Comparison of ENCODE assay signal across 16 cellular contexts in the genomic region with DNA sequence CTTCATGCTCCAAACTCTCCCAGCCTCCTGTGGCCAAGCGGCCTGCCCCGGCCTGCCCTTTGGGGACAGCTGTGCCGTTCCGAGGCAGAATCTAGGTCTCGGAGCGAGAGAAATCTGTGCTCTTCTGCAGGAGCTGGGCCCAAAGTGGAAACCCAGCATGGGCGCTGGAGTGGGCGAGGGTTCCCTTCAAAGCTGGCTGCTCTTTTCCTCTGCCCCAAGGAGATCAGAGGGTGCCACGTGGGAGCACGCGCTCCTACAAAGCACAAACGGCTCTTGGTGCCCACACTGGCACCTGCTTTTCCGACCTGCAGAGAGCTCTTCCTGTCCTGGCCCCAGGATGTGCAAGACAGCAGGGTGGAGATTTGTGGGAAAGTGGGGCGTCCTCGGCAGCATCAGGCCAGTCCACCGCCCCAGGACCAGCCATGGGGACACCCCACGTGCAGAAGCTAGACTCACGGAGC. TPM values are rescaled to one million over a fixed set of nuclear protein-coding genes. Genes with fewer than 3 reads are reported as not detected.
DNase-seq lines count a peak whose midpoint lies in the region; ATAC-seq and TF ChIP-seq lines count a peak whose summit lies in the region.
"Had no signal": no experiment of that assay in that cellular context is flagged by ENCODE, and none has a peak within 500 bp of the region (broad histone marks: within the 10 kb centered on the region; RNA-seq: fewer than 3 reads in every experiment).

No MANE protein-coding gene starts in this region.

- H3K9ac ChIP-seq in neuronal stem cell (ENCODE audit: low read depth, low read length, poor library complexity) = peak overlapping the region; percentile 3

- TF ChIP-seq POLR2A in heart left ventricle (IDR thresholded peaks at IDR 0.05) = no peak

- H3K4ac ChIP-seq in neuronal stem cell (ENCODE audit: low read length) = no peak overlapping the region

- 93 to 96% (median 95%) methylated on average over 14 to 18 of the region's 18 CpGs for WGBS in heart left ventricle, 4 donors
- no CpG with 5 or more reads among the region's 18 CpGs for WGBS in neuronal stem cell (ENCODE audit: extremely low coverage in 2 of 2, insufficient read length in 2 of 2, insufficient replicate concordance in 1 of 2), 2 donors
- WGBS in aorta, 2 donors = 87 to 91% methylated on average over 18 of the region's 18 CpGs

- H3K27me3 ChIP-seq in heart left ventricle (no peaks in the 10 kb centered on the region), neuronal stem cell (ENCODE audit: control insufficient read depth in 3 of 3, insufficient read depth in 3 of 3, low read depth in 1 of 3, low read length in 3 of 3) (no peaks in the 10 kb centered on the region), aorta (ENCODE audit: control insufficient read depth in 1 of 2, insufficient read depth in 2 of 2, low read length in 1 of 2) (no peaks in the 10 kb centered on the region)

- peak overlapping the region; percentile 15 for H2BK15ac ChIP-seq in neuronal stem cell (ENCODE audit: low read length)

- H2AK5ac ChIP-seq in neuronal stem cell (ENCODE audit: low read depth, low read length) = peak overlapping the region; percentile 53

- no peak overlapping the region for H3K4me3 Mint-ChIP-seq in activated naive CD8-positive, alpha-beta T cell treated with anti-CD3 and anti-CD28 coated beads, Interleukin-2, amount 10 ng/mL, durations not matched to agents 7 days and 5 days
- no peak overlapping the region for H3K4me3 Mint-ChIP-seq in activated naive CD8-positive, alpha-beta T cell treated with anti-CD3 and anti-CD28 coated beads for 36 hours
- H3K4me3 Mint-ChIP-seq: activated T-helper 1 cell treated with anti-CD3 and anti-CD28 coated beads, Interleukin-12 subunit alpha, Interleukin-12 subunit beta, Interleukin-2, Interleukin-4 antibody, amounts not matched to agents 30 ng/mL and 10 ng/mL and 1 ng/mL, durations not matched to agents 14 hours and 24 hours and 36 hours had no signal

- H4K91ac ChIP-seq in neuronal stem cell (ENCODE audit: low read depth, low read length, poor library complexity) = no peak overlapping the region

- H3K4me1 Mint-ChIP-seq in activated naive CD8-positive, alpha-beta T cell treated with anti-CD3 and anti-CD28 coated beads, Interleukin-2, amount 10 ng/mL, durations not matched to agents 7 days and 5 days = peaks cover 10% of the 10 kb centered on the region
- H3K4me1 Mint-ChIP-seq in activated naive CD8-positive, alpha-beta T cell treated with anti-CD3 and anti-CD28 coated beads for 36 hours = peaks cover 20% of the 10 kb centered on the region

- H4K8ac ChIP-seq in neuronal stem cell (ENCODE audit: low read depth, low read length) = no peak overlapping the region

- peaks cover 23% of the 10 kb centered on the region for H3K79me1 ChIP-seq in neuronal stem cell (ENCODE audit: low read depth, low read length)

- peak overlapping the region; percentile 48 for H2BK5ac ChIP-seq in neuronal stem cell (ENCODE audit: low read length)

- H2BK120ac ChIP-seq in neuronal stem cell (ENCODE audit: low read depth, low read length) = no peak overlapping the region

- peak overlapping the region; percentile 61 for H3K23ac ChIP-seq in neuronal stem cell (ENCODE audit: low read depth, low read length, poor library complexity)

- POLR2A ChIA-PET in activated naive CD8-positive, alpha-beta T cell treated with anti-CD3 and anti-CD28 coated beads, Interleukin-2, amount 10 ng/mL, durations not matched to agents 7 days and 5 days (lab: Charles Lee) = no interaction called here

- H3K4me1 ChIP-seq in heart left ventricle (peaks cover 12 to 90% (median 73%) of the 10 kb centered on the region in 12 donors), neuronal stem cell (ENCODE audit: control insufficient read depth in 2 of 2, insufficient read depth in 1 of 2, low read depth in 1 of 2, low read length in 2 of 2) (peaks cover 37 to 42% of the 10 kb centered on the region in 2 donors), aorta (ENCODE audit: control insufficient read depth in 1 of 2, insufficient read depth in 2 of 2, low read length in 2 of 2) (no peaks in the 10 kb centered on the region)

- H3K14ac ChIP-seq in neuronal stem cell (ENCODE audit: low read length) = no peak overlapping the region

- intact Hi-C loops in heart left ventricle (cut with DNase I) = no loop called here
- intact Hi-C loops in aorta (cut with DNase I) = loop anchor here in 1 of 2 donors (5.0 kb wide), 1 partner anchor 36 kb away; no protein-coding TSS in a partner anchor

- H3K9me3 ChIP-seq in heart left ventricle (no peaks in the 10 kb centered on the region), neuronal stem cell (replicated peaks in 1 of 2; ENCODE audit: control insufficient read depth in 2 of 2, insufficient read depth in 1 of 2, low read depth in 1 of 2, low read length in 2 of 2) (no peaks in the 10 kb centered on the region), aorta (ENCODE audit: control insufficient read depth, low read length) (no peaks in the 10 kb centered on the region)

- peaks cover 8% of the 10 kb centered on the region for H3K27me3 Mint-ChIP-seq in activated naive CD8-positive, alpha-beta T cell treated with anti-CD3 and anti-CD28 coated beads, Interleukin-2, amount 10 ng/mL, durations not matched to agents 7 days and 5 days
- H3K27me3 Mint-ChIP-seq in activated naive CD8-positive, alpha-beta T cell treated with anti-CD3 and anti-CD28 coated beads for 36 hours = peaks cover 3% of the 10 kb centered on the region

- no peak for ATAC-seq in activated naive CD8-positive, alpha-beta T cell treated with anti-CD3 and anti-CD28 coated beads, Interleukin-2, amount 10 ng/mL, durations not matched to agents 7 days and 5 days (ENCODE audit: low read depth)
- ATAC-seq in heart left ventricle = no peak
- ATAC-seq in aorta (ENCODE audit: low FRiP score) = no peak
- ATAC-seq in HG02981 (IDR thresholded peaks at IDR 0.05; ENCODE audit: unreplicated experiment) = no peak

- H3K27ac Mint-ChIP-seq in activated naive CD8-positive, alpha-beta T cell treated with anti-CD3 and anti-CD28 coated beads, Interleukin-2, amount 10 ng/mL, durations not matched to agents 7 days and 5 days = no peak overlapping the region
- H3K27ac Mint-ChIP-seq in activated naive CD8-positive, alpha-beta T cell treated with anti-CD3 and anti-CD28 coated beads for 36 hours = no peak overlapping the region
- H3K27ac Mint-ChIP-seq: activated T-helper 1 cell treated with anti-CD3 and anti-CD28 coated beads, Interleukin-12 subunit alpha, Interleukin-12 subunit beta, Interleukin-2, Interleukin-4 antibody, amounts not matched to agents 30 ng/mL and 10 ng/mL and 1 ng/mL, durations not matched to agents 14 hours and 24 hours and 36 hours had no signal

- peaks cover 2% of the 10 kb centered on the region for H3K36me3 Mint-ChIP-seq in activated naive CD8-positive, alpha-beta T cell treated with anti-CD3 and anti-CD28 coated beads, Interleukin-2, amount 10 ng/mL, durations not matched to agents 7 days and 5 days
- H3K36me3 Mint-ChIP-seq in activated naive CD8-positive, alpha-beta T cell treated with anti-CD3 and anti-CD28 coated beads for 36 hours = peaks cover 2% of the 10 kb centered on the region

- H2AFZ ChIP-seq in neuronal stem cell (ENCODE audit: low read length) = no peak overlapping the region

- H3K9me3 Mint-ChIP-seq in activated naive CD8-positive, alpha-beta T cell treated with anti-CD3 and anti-CD28 coated beads, Interleukin-2, amount 10 ng/mL, durations not matched to agents 7 days and 5 days = no peaks in the 10 kb centered on the region
- no peaks in the 10 kb centered on the region for H3K9me3 Mint-ChIP-seq in activated naive CD8-positive, alpha-beta T cell treated with anti-CD3 and anti-CD28 coated beads for 36 hours
- H3K9me3 Mint-ChIP-seq: activated T-helper 1 cell treated with anti-CD3 and anti-CD28 coated beads, Interleukin-12 subunit alpha, Interleukin-12 subunit beta, Interleukin-2, Interleukin-4 antibody, amounts not matched to agents 30 ng/mL and 10 ng/mL and 1 ng/mL, durations not matched to agents 14 hours and 24 hours and 36 hours had no signal

- H3K4me3 ChIP-seq in heart left ventricle (no peak overlapping the region), neuronal stem cell (ENCODE audit: low read length in 2 of 2) (no peak overlapping the region), aorta (ENCODE audit: low read length in 2 of 2) (no peak overlapping the region)
- H3K4me3 ChIP-seq: lung had no signal

- H3K18ac ChIP-seq in neuronal stem cell (ENCODE audit: low read length) = no peak overlapping the region

- H3K36me3 ChIP-seq in heart left ventricle = no peaks in the 10 kb centered on the region
- no peaks in the 10 kb centered on the region for H3K36me3 ChIP-seq in neuronal stem cell (replicated peaks in 1 of 2; ENCODE audit: control insufficient read depth in 2 of 2, insufficient read depth in 2 of 2, low read length in 2 of 2)
- no peaks in the 10 kb centered on the region for H3K36me3 ChIP-seq in aorta (ENCODE audit: control insufficient read depth in 1 of 2, insufficient read depth in 2 of 2, low read length in 1 of 2)

- DNase-seq in activated naive CD8-positive, alpha-beta T cell treated with anti-CD3 and anti-CD28 coated beads, Interleukin-2, amount 10 ng/mL, durations not matched to agents 7 days and 5 days = peak; percentile 22
- DNase-seq in activated naive CD8-positive, alpha-beta T cell treated with anti-CD3 and anti-CD28 coated beads for 36 hours = no peak
- DNase-seq in heart left ventricle = peak in 3 of 5 donors; percentile 18 to 25 (median 23)
- no peak for DNase-seq in neuronal stem cell (ENCODE audit: low spot score)
- peak; percentile 42 to 66 for DNase-seq in aorta
- no peak for DNase-seq in NOMO-1 treated with DMSO at 0.1 percent for 48 hours (lab: John Stamatoyannopoulos, UW; ENCODE audit: unreplicated experiment)
- DNase-seq in T-helper 1 cell = no peak
- DNase-seq: activated CD4-positive, CD25-positive, alpha-beta regulatory T cell; C1 segment of cervical spinal cord; central memory CD4-positive, alpha-beta T cell; effector CD4-positive, alpha-beta T cell; NCI-H1417; OCI-M1 had no signal

- H3K4me2 ChIP-seq in neuronal stem cell (ENCODE audit: insufficient read depth, low read length, poor library complexity, severe bottlenecking) = no peak overlapping the region

- H3K27ac ChIP-seq in heart left ventricle (peak overlapping the region in 1 of 12 donors; percentile 88), neuronal stem cell (replicated peaks; ENCODE audit: low read length) (no peak overlapping the region), aorta (ENCODE audit: low read depth in 1 of 2, low read length in 2 of 2) (peak overlapping the region in 1 of 2 donors; percentile 76)

- TF ChIP-seq CTCF in heart left ventricle (IDR thresholded peaks at IDR 0.05) = no peak

- H2BK12ac ChIP-seq in neuronal stem cell (ENCODE audit: low read length) = no peak overlapping the region

RNA-seq across cellular contexts. Expression of a gene that starts 6.9 kb away (rescaled TPM):
- 10 to 100 TPM; 13.0 to 13.2 TPM for total RNA-seq in activated naive CD8-positive, alpha-beta T cell treated with anti-CD3 and anti-CD28 coated beads, Interleukin-2, amount 10 ng/mL, durations not matched to agents 7 days and 5 days
- 1 to 10 TPM; 6.6 to 7.3 TPM for total RNA-seq in activated naive CD8-positive, alpha-beta T cell treated with anti-CD3 and anti-CD28 coated beads for 36 hours
- total RNA-seq in heart left ventricle = 10 to 100 TPM; 10.1 to 27.7 (median 17.0) TPM
- polyA plus RNA-seq in heart left ventricle = 10 to 100 TPM; 11.1 to 11.2 TPM
- 9.5 TPM for polyA plus RNA-seq in neuronal stem cell (2013, experiment 1 of 2)
- 9.7 TPM for polyA plus RNA-seq in neuronal stem cell (2013, experiment 2 of 2)
- 10 to 100 TPM; 64.1 to 69.1 TPM for total RNA-seq in aorta
- polyA plus RNA-seq in aorta = 10 to 100 TPM; 11.9 to 48.4 TPM

Comparison
In these comparisons a context has a peak if more than half of its experiments do, and no peak if none do; other contexts are left out.
1. DNase-seq: peak in activated naive CD8-positive, alpha-beta T cell treated with anti-CD3 and anti-CD28 coated beads, Interleukin-2, amount 10 ng/mL, durations not matched to agents 7 days and 5 days (single experiment), heart left ventricle (3 of 5) and aorta (2 of 2); none in activated naive CD8-positive, alpha-beta T cell treated with anti-CD3 and anti-CD28 coated beads for 36 hours (single experiment), neuronal stem cell (single experiment), NOMO-1 treated with DMSO at 0.1 percent for 48 hours (single experiment) and T-helper 1 cell (0 of 5).